Comparison of ENCODE assay signal across 37 cellular contexts in the genomic region with DNA sequence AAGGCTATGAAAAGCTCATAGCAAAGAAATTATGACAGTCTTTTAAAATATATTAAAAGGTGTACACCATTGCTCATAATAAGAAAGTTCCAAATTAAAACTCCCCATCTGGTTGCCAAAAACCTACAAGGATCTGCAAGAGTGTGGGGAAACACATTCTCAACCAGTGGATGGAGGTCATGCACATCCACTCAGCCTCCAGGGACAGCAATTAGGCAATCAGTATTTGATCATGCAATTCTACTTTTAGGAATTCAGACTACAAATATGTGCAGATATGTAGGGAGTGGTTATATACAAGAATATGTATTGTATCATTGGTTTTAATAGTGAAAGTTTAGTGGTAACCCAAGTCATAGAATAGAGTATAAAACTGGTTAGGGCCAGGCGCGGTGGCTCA.
"Had no signal": no experiment of that assay in that cellular context is flagged by ENCODE, and none has a peak within 500 bp of the region (broad histone marks: within the 10 kb centered on the region; RNA-seq: fewer than 3 reads in every experiment).

No MANE protein-coding gene starts in this region.

- H3K27me3 Mint-ChIP-seq: activated B cell treated with CpG ODN at 0.5 μM for 24 hours; activated CD4-positive, alpha-beta memory T cell treated with anti-CD3 and anti-CD28 coated beads for 36 hours; activated CD4-positive, alpha-beta T cell treated with anti-CD3 and anti-CD28 coated beads, Interleukin-2, amount 10 ng/mL, durations not matched to agents 24 days and 14 days; activated CD8-positive, alpha-beta T cell treated with anti-CD3 and anti-CD28 coated beads for 36 hours; activated naive CD8-positive, alpha-beta T cell; activated naive CD8-positive, alpha-beta T cell treated with anti-CD3 and anti-CD28 coated beads, Interleukin-2, amount 10 ng/mL, durations not matched to agents 7 days and 5 days; activated naive CD8-positive, alpha-beta T cell treated with anti-CD3 and anti-CD28 coated beads, Interleukin-2, amount 50 U/mL, for 24 hours; activated T-helper 17 cell treated with anti-CD3 and anti-CD28 coated beads, Interleukin-2, amount 50 U/mL, for 72 hours; central memory CD8-positive, alpha-beta T cell had no signal

- H3K4me1 ChIP-seq: ascending aorta had no signal

- H3K27ac Mint-ChIP-seq: activated B cell treated with CpG ODN at 0.5 μM for 24 hours; activated CD4-positive, alpha-beta memory T cell treated with anti-CD3 and anti-CD28 coated beads for 36 hours; activated CD4-positive, alpha-beta T cell treated with anti-CD3 and anti-CD28 coated beads, Interleukin-2, amount 10 ng/mL, durations not matched to agents 24 days and 14 days; activated CD8-positive, alpha-beta T cell treated with anti-CD3 and anti-CD28 coated beads for 36 hours; activated naive CD4-positive, alpha-beta T cell treated with anti-CD3 and anti-CD28 coated beads for 36 hours; activated naive CD4-positive, alpha-beta T cell treated with anti-CD3 and anti-CD28 coated beads, Interleukin-2, amount 50 U/mL, for 24 hours; activated naive CD8-positive, alpha-beta T cell; activated naive CD8-positive, alpha-beta T cell treated with anti-CD3 and anti-CD28 coated beads, Interleukin-2, amount 10 ng/mL, durations not matched to agents 7 days and 5 days; activated naive CD8-positive, alpha-beta T cell treated with anti-CD3 and anti-CD28 coated beads, Interleukin-2, amount 50 U/mL, for 24 hours; activated T-helper 1 cell treated with anti-CD3 and anti-CD28 coated beads, Interleukin-12 subunit alpha, Interleukin-12 subunit beta, Interleukin-2, Interleukin-4 antibody, amounts not matched to agents 30 ng/mL and 10 ng/mL and 1 ng/mL, durations not matched to agents 14 hours and 24 hours and 36 hours; activated T-helper 17 cell treated with anti-CD3 and anti-CD28 coated beads, Interleukin-2, amount 50 U/mL, for 72 hours; T-helper 1 cell treated with Interleukin-12 subunit alpha and Interleukin-12 subunit beta and Interleukin-4 antibody, amounts not matched to agents 30 μg/mL and 1 μg/mL, for 36 hours; T-helper 2 cell treated with Interferon-gamma antibody and Interleukin-4, amounts not matched to agents 5 μg/mL and 100 μg/mL, for 36 hours had no signal

- H3K4me1 Mint-ChIP-seq: activated B cell treated with CpG ODN at 0.5 μM for 24 hours; activated CD4-positive, alpha-beta T cell treated with anti-CD3 and anti-CD28 coated beads, Interleukin-2, amount 10 ng/mL, durations not matched to agents 24 days and 14 days; activated naive CD4-positive, alpha-beta T cell treated with anti-CD3 and anti-CD28 coated beads, Interleukin-2, amount 50 U/mL, for 24 hours; activated naive CD8-positive, alpha-beta T cell treated with anti-CD3 and anti-CD28 coated beads, Interleukin-2, amount 10 ng/mL, durations not matched to agents 7 days and 5 days; activated naive CD8-positive, alpha-beta T cell treated with anti-CD3 and anti-CD28 coated beads, Interleukin-2, amount 50 U/mL, for 24 hours; activated T-helper 17 cell treated with anti-CD3 and anti-CD28 coated beads, Interleukin-2, amount 50 U/mL, for 72 hours; central memory CD8-positive, alpha-beta T cell had no signal

- ATAC-seq: activated CD8-positive, alpha-beta T cell treated with anti-CD3 and anti-CD28 coated beads for 36 hours; activated naive CD8-positive, alpha-beta T cell treated with anti-CD3 and anti-CD28 coated beads, Interleukin-2, amount 50 U/mL, for 24 hours; activated T-cell treated with anti-CD3 and anti-CD28 coated beads, Interleukin-2, amount 50 U/mL, for 4 hours; activated T-cell treated with anti-CD3 and anti-CD28 coated beads, Interleukin-2, amount 50 U/mL, for 72 hours; activated T-helper 17 cell treated with anti-CD3 and anti-CD28 coated beads, Interleukin-2, amount 50 U/mL, for 72 hours had no signal

- H3K9me3 Mint-ChIP-seq: activated B cell treated with CpG ODN at 0.5 μM for 24 hours; activated CD4-positive, alpha-beta memory T cell treated with anti-CD3 and anti-CD28 coated beads for 36 hours; activated CD4-positive, alpha-beta T cell treated with anti-CD3 and anti-CD28 coated beads, Interleukin-2, amount 10 ng/mL, durations not matched to agents 24 days and 14 days; activated CD8-positive, alpha-beta T cell treated with anti-CD3 and anti-CD28 coated beads for 36 hours; activated naive CD4-positive, alpha-beta T cell treated with anti-CD3 and anti-CD28 coated beads for 36 hours; activated naive CD4-positive, alpha-beta T cell treated with anti-CD3 and anti-CD28 coated beads, Interleukin-2, amount 50 U/mL, for 24 hours; activated naive CD8-positive, alpha-beta T cell treated with anti-CD3 and anti-CD28 coated beads, Interleukin-2, amount 10 ng/mL, durations not matched to agents 7 days and 5 days; activated naive CD8-positive, alpha-beta T cell treated with anti-CD3 and anti-CD28 coated beads, Interleukin-2, amount 50 U/mL, for 24 hours; activated T-cell treated with anti-CD3 and anti-CD28 coated beads, Interleukin-2, amount 50 U/mL, for 4 hours; activated T-cell treated with anti-CD3 and anti-CD28 coated beads, Interleukin-2, amount 50 U/mL, for 72 hours; activated T-helper 1 cell treated with anti-CD3 and anti-CD28 coated beads, Interleukin-12 subunit alpha, Interleukin-12 subunit beta, Interleukin-2, Interleukin-4 antibody, amounts not matched to agents 30 ng/mL and 10 ng/mL and 1 ng/mL, durations not matched to agents 14 hours and 24 hours and 36 hours; activated T-helper 17 cell treated with anti-CD3 and anti-CD28 coated beads, Interleukin-2, amount 50 U/mL, for 72 hours; central memory CD8-positive, alpha-beta T cell; T-helper 1 cell treated with Interleukin-12 subunit alpha and Interleukin-12 subunit beta and Interleukin-4 antibody, amounts not matched to agents 30 μg/mL and 1 μg/mL, for 36 hours; T-helper 2 cell treated with Interferon-gamma antibody and Interleukin-4, amounts not matched to agents 5 μg/mL and 100 μg/mL, for 36 hours had no signal

- H3K4me3 Mint-ChIP-seq: activated B cell treated with CpG ODN at 0.5 μM for 24 hours; activated CD4-positive, alpha-beta memory T cell treated with anti-CD3 and anti-CD28 coated beads for 36 hours; activated CD4-positive, alpha-beta T cell treated with anti-CD3 and anti-CD28 coated beads, Interleukin-2, amount 10 ng/mL, durations not matched to agents 24 days and 14 days; activated CD8-positive, alpha-beta T cell treated with anti-CD3 and anti-CD28 coated beads for 36 hours; activated naive CD4-positive, alpha-beta T cell treated with anti-CD3 and anti-CD28 coated beads for 36 hours; activated naive CD4-positive, alpha-beta T cell treated with anti-CD3 and anti-CD28 coated beads, Interleukin-2, amount 50 U/mL, for 24 hours; activated naive CD8-positive, alpha-beta T cell; activated naive CD8-positive, alpha-beta T cell treated with anti-CD3 and anti-CD28 coated beads, Interleukin-2, amount 10 ng/mL, durations not matched to agents 7 days and 5 days; activated naive CD8-positive, alpha-beta T cell treated with anti-CD3 and anti-CD28 coated beads, Interleukin-2, amount 50 U/mL, for 24 hours; activated T-cell treated with anti-CD3 and anti-CD28 coated beads, Interleukin-2, amount 50 U/mL, for 4 hours; activated T-cell treated with anti-CD3 and anti-CD28 coated beads, Interleukin-2, amount 50 U/mL, for 72 hours; activated T-helper 1 cell treated with anti-CD3 and anti-CD28 coated beads, Interleukin-12 subunit alpha, Interleukin-12 subunit beta, Interleukin-2, Interleukin-4 antibody, amounts not matched to agents 30 ng/mL and 10 ng/mL and 1 ng/mL, durations not matched to agents 14 hours and 24 hours and 36 hours; activated T-helper 17 cell treated with anti-CD3 and anti-CD28 coated beads, Interleukin-2, amount 50 U/mL, for 72 hours; brain; central memory CD8-positive, alpha-beta T cell; T-helper 1 cell treated with Interleukin-12 subunit alpha and Interleukin-12 subunit beta and Interleukin-4 antibody, amounts not matched to agents 30 μg/mL and 1 μg/mL, for 36 hours; T-helper 2 cell treated with Interferon-gamma antibody and Interleukin-4, amounts not matched to agents 5 μg/mL and 100 μg/mL, for 36 hours had no signal

- H3K27me3 ChIP-seq: ascending aorta, cardiac muscle cell had no signal

- H3K36me3 ChIP-seq: ascending aorta, cardiac muscle cell had no signal

- DNase-seq: activated B cell treated with CpG ODN at 0.5 μM for 24 hours; activated CD4-positive, alpha-beta memory T cell treated with anti-CD3 and anti-CD28 coated beads for 36 hours; activated CD4-positive, alpha-beta T cell treated with anti-CD3 and anti-CD28 coated beads for 4 hours; activated CD4-positive, alpha-beta T cell treated with anti-CD3 and anti-CD28 coated beads, Interleukin-2, amount 10 ng/mL, durations not matched to agents 24 days and 14 days; activated CD4-positive, alpha-beta T cell treated with anti-CD3 and anti-CD28 coated beads, Interleukin-2, amount 50 U/mL, for 1 hour; activated CD4-positive, alpha-beta T cell treated with anti-CD3 and anti-CD28 coated beads, Interleukin-2, amount 50 U/mL, for 4 hours; activated CD4-positive, CD25-positive, alpha-beta regulatory T cell treated with anti-CD3 and anti-CD28 coated beads, Interleukin-2, amount 50 U/mL, for 72 hours; activated CD8-positive, alpha-beta memory T cell treated with anti-CD3 and anti-CD28 coated beads, Interleukin-2, amount 50 U/mL, for 4 hours; activated CD8-positive, alpha-beta T cell treated with anti-CD3 and anti-CD28 coated beads for 36 hours; activated effector memory CD4-positive, alpha-beta T cell treated with anti-CD3 and anti-CD28 coated beads, Interleukin-2, amount 50 U/mL, for 16 hours; activated gamma-delta T cell treated with Interleukin-2 at 50 U/mL for 16 hours; activated naive CD4-positive, alpha-beta T cell; activated naive CD4-positive, alpha-beta T cell treated with anti-CD3 and anti-CD28 coated beads for 36 hours; activated naive CD8-positive, alpha-beta T cell treated with anti-CD3 and anti-CD28 coated beads, Interleukin-2, amount 10 ng/mL, durations not matched to agents 7 days and 5 days; activated naive CD8-positive, alpha-beta T cell treated with anti-CD3 and anti-CD28 coated beads, Interleukin-2, amount 50 U/mL, for 24 hours; activated T-cell treated with anti-CD3 and anti-CD28 coated beads for 4 hours; activated T-cell treated with anti-CD3 and anti-CD28 coated beads, Interleukin-2, amount 50 U/mL, for 1 hour; activated T-cell treated with anti-CD3 and anti-CD28 coated beads, Interleukin-2, amount 50 U/mL, for 4 hours; activated T-cell treated with anti-CD3 and anti-CD28 coated beads, Interleukin-2, amount 50 U/mL, for 72 hours; amygdala; anterior cingulate cortex; caudate nucleus; cerebellar nuclear complex; T-helper 1 cell; T-helper 2 cell; T-helper 9 cell had no signal

- H3K4me3 ChIP-seq: ascending aorta, cardiac muscle cell had no signal

- H3K9me3 ChIP-seq: ascending aorta had no signal

- H3K36me3 Mint-ChIP-seq: activated CD4-positive, alpha-beta memory T cell treated with anti-CD3 and anti-CD28 coated beads for 36 hours; activated naive CD4-positive, alpha-beta T cell treated with anti-CD3 and anti-CD28 coated beads, Interleukin-2, amount 50 U/mL, for 24 hours; activated naive CD8-positive, alpha-beta T cell; activated naive CD8-positive, alpha-beta T cell treated with anti-CD3 and anti-CD28 coated beads, Interleukin-2, amount 10 ng/mL, durations not matched to agents 7 days and 5 days; brain had no signal

- H3K27ac ChIP-seq: ascending aorta, cardiac muscle cell, VCaP had no signal
